Comparison of ENCODE assay signal across 8 cellular contexts in the genomic region with DNA sequence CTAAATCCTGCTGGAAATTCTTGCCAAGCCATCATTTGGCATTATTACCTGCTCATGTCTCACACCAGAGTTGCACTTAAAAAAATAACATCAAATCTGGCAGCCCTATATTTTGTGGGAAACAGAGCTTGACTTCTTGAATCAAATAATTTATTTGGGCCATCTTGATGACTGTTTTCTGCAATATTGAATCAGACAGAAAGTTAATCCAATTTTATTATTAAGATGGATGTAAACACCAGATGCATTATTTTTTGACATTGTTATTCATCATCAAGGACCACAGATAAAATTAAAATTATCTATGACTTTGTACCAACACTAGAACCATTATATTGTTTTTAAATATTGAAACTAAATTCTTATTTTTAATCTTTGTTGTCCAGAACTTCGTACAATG.
"Had no signal": no experiment of that assay in that cellular context is flagged by ENCODE, and none has a peak within 500 bp of the region (broad histone marks: within the 10 kb centered on the region; RNA-seq: fewer than 3 reads in every experiment).

No MANE protein-coding gene starts in this region.

- FAIRE-seq: H1, H54, HTR-8/SVneo, K562 had no signal

- H3K4me2 ChIP-seq: GM23338 had no signal

- DNase-seq: H9, HCEC 1CT, IMR-90 had no signal

- H2AFZ ChIP-seq: GM23338 had no signal

- H3K4me3 ChIP-seq: GM23338, K562 had no signal
